In the genomic region with DNA sequence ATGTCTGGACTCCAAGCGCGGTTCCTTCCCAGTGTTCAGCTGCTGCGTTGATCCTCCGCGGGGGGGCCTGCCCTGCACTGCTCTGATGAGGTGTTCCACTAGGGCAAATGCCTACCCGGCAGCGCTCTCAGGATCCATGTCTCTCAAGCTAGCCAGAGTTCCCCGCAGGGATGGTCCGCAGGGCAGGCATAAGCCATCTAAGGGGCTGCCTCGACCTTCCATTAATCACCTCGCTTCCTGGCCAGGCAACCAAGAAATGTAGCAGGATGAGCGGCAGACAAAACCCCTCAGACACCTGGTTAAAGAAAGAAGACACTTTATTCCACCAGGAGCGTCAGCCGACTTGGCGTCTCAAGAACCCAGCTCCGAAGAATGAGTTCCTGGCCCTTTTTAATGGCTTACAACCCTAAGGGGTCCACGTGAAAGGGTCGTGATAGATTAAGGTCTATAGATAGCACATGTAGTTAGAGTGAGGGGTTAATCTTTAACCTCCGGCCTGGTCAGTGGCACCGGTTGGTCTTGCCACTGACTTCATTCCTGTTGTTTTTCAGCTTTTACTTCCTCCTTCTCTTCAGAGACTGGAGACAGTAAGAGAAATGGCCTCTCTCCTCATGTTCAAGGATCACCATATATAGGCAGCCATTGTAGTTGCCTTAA, we compare ENCODE assay signal across 1 cellular context.
TF ChIP-seq lines count a peak whose summit lies in the region.

No MANE protein-coding gene starts in this region.

TF ChIP-seq in H1, 55 proteins besides CTCF, POLR2A, EP300 and RAD21 (continued from another document):
- TF ChIP-seq TEAD4 (IDR thresholded peaks at IDR 0.05; ENCODE audit: low read depth, low read length) (no peak), ASH2L (IDR thresholded peaks at IDR 0.05; ENCODE audit: low read length) (no peak)
